In the genomic region with DNA sequence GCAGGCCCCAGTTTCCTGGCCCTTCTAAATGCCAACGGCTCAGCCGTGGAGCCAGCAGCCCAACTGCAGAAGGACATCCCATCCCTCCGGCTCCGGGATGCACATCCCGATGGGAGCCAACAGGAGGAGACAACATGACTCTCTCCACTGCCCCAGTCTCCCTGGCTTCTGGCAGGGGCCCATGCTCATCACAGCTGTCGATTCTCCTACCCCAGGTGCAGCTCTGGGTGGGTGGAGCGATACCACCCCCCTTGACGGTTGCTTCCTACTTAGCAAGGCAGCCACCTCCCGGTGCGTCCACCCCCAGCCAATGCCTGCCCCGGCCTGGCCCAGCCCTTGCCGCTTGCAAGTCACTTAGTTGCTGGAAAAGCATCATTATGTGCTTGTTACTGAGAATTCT, we compare ENCODE assay signal across 17 cellular contexts.
DNase-seq lines count a peak whose midpoint lies in the region; ATAC-seq and TF ChIP-seq lines count a peak whose summit lies in the region.
"Had no signal": no experiment of that assay in that cellular context is flagged by ENCODE, and none has a peak within 500 bp of the region (broad histone marks: within the 10 kb centered on the region; RNA-seq: fewer than 3 reads in every experiment).

No MANE protein-coding gene starts in this region.

- no peak overlapping the region for H3K4me3 Mint-ChIP-seq in stimulated activated naive B cell treated with anti-CD40 and anti-IgM and Interleukin-4, amounts not matched to agents 10 μg/mL and 1 μg/mL and 100 μg/mL, for 72 hours
- H3K4me3 Mint-ChIP-seq: activated B cell treated with CpG ODN at 0.5 μM for 24 hours; activated CD8-positive, alpha-beta T cell treated with anti-CD3 and anti-CD28 coated beads, Interleukin-2, amount 10 ng/mL, durations not matched to agents 7 days and 5 days; activated naive CD8-positive, alpha-beta T cell treated with anti-CD3 and anti-CD28 coated beads, Interleukin-2, amount 50 U/mL, for 24 hours; CD4-positive, CD25-positive, alpha-beta regulatory T cell; memory B cell; nephron had no signal

- H3K9me3 Mint-ChIP-seq in stimulated activated naive B cell treated with anti-CD40 and anti-IgM and Interleukin-4, amounts not matched to agents 10 μg/mL and 1 μg/mL and 100 μg/mL, for 72 hours = peaks cover 0 to 8% of the 10 kb centered on the region in 2 donors
- H3K9me3 Mint-ChIP-seq: activated B cell treated with CpG ODN at 0.5 μM for 24 hours; activated naive CD8-positive, alpha-beta T cell treated with anti-CD3 and anti-CD28 coated beads, Interleukin-2, amount 50 U/mL, for 24 hours; memory B cell had no signal

- H3K27me3 Mint-ChIP-seq in stimulated activated naive B cell treated with anti-CD40 and anti-IgM and Interleukin-4, amounts not matched to agents 10 μg/mL and 1 μg/mL and 100 μg/mL, for 72 hours = no peaks in the 10 kb centered on the region
- H3K27me3 Mint-ChIP-seq: activated B cell treated with CpG ODN at 0.5 μM for 24 hours; activated naive CD8-positive, alpha-beta T cell treated with anti-CD3 and anti-CD28 coated beads, Interleukin-2, amount 50 U/mL, for 24 hours; CD4-positive, CD25-positive, alpha-beta regulatory T cell; memory B cell had no signal

- no peak; the same call in 1 of the 2 replicates for TF ChIP-seq CTCF in VCaP (conservative IDR thresholded peaks at IDR 0.05)

- DNase-seq in NCI-H2196 (lab: John Stamatoyannopoulos, UW; ENCODE audit: unreplicated experiment) = peak; percentile 27
- no peak for DNase-seq in NCI-H2196 treated with DMSO at 0.1 percent for 48 hours (lab: John Stamatoyannopoulos, UW; ENCODE audit: unreplicated experiment)
- no peak for DNase-seq in stimulated activated naive B cell treated with anti-CD40 and anti-IgM and Interleukin-4, amounts not matched to agents 10 μg/mL and 1 μg/mL and 100 μg/mL, for 72 hours
- DNase-seq in HuH-7 (ENCODE audit: low spot score) = no peak
- no peak for DNase-seq in hepatic stellate cell (ENCODE audit: low spot score)
- DNase-seq: activated B cell treated with CpG ODN at 0.5 μM for 24 hours; activated CD8-positive, alpha-beta T cell treated with anti-CD3 and anti-CD28 coated beads, Interleukin-2, amount 10 ng/mL, durations not matched to agents 7 days and 5 days; activated naive CD8-positive, alpha-beta T cell treated with anti-CD3 and anti-CD28 coated beads, Interleukin-2, amount 50 U/mL, for 24 hours; CD4-positive, CD25-positive, alpha-beta regulatory T cell; esophagus squamous epithelium; NCI-H187 treated with DMSO at 0.1 percent for 48 hours; NK-92 treated with Interleukin-12 subunit alpha and Interleukin-12 subunit beta, amount 100 ng/mL, for 24 hours; stimulated activated naive CD8-positive, alpha-beta T cell treated with anti-CD3 and anti-CD28 coated beads, Interleukin-15, Interleukin-2, amounts not matched to agents 100 U/mL and 50 U/mL, for 24 hours had no signal

- peak overlapping the region; percentile 42 for H3K27ac Mint-ChIP-seq in stimulated activated naive B cell treated with anti-CD40 and anti-IgM and Interleukin-4, amounts not matched to agents 10 μg/mL and 1 μg/mL and 100 μg/mL, for 72 hours
- H3K27ac Mint-ChIP-seq: activated B cell treated with CpG ODN at 0.5 μM for 24 hours; activated naive CD8-positive, alpha-beta T cell treated with anti-CD3 and anti-CD28 coated beads, Interleukin-2, amount 50 U/mL, for 24 hours; CD4-positive, CD25-positive, alpha-beta regulatory T cell; memory B cell; nephron had no signal

- peak overlapping the region; percentile 39 for H3K27ac ChIP-seq in VCaP
- H3K27ac ChIP-seq: A549, esophagus squamous epithelium had no signal

- no peak for ATAC-seq in stimulated activated naive B cell treated with anti-CD40 and anti-IgM and Interleukin-4, amounts not matched to agents 10 μg/mL and 1 μg/mL and 100 μg/mL, for 72 hours (replicated peaks)
- ATAC-seq: activated CD8-positive, alpha-beta T cell treated with anti-CD3 and anti-CD28 coated beads, Interleukin-2, amount 10 ng/mL, durations not matched to agents 7 days and 5 days; activated naive CD8-positive, alpha-beta T cell treated with anti-CD3 and anti-CD28 coated beads, Interleukin-2, amount 50 U/mL, for 24 hours; stimulated activated naive CD8-positive, alpha-beta T cell treated with anti-CD3 and anti-CD28 coated beads, Interleukin-15, Interleukin-2, amounts not matched to agents 100 U/mL and 50 U/mL, for 24 hours had no signal

- H3K4me1 Mint-ChIP-seq in stimulated activated naive B cell treated with anti-CD40 and anti-IgM and Interleukin-4, amounts not matched to agents 10 μg/mL and 1 μg/mL and 100 μg/mL, for 72 hours = peaks cover 0 to 4% of the 10 kb centered on the region in 2 donors
- H3K4me1 Mint-ChIP-seq: activated naive CD8-positive, alpha-beta T cell treated with anti-CD3 and anti-CD28 coated beads, Interleukin-2, amount 50 U/mL, for 24 hours; nephron had no signal

- H3K36me3 Mint-ChIP-seq in stimulated activated naive B cell treated with anti-CD40 and anti-IgM and Interleukin-4, amounts not matched to agents 10 μg/mL and 1 μg/mL and 100 μg/mL, for 72 hours = peaks cover 7 to 30% of the 10 kb centered on the region in 2 donors
